9 cellular contexts compared by ENCODE assay signal in the genomic region with DNA sequence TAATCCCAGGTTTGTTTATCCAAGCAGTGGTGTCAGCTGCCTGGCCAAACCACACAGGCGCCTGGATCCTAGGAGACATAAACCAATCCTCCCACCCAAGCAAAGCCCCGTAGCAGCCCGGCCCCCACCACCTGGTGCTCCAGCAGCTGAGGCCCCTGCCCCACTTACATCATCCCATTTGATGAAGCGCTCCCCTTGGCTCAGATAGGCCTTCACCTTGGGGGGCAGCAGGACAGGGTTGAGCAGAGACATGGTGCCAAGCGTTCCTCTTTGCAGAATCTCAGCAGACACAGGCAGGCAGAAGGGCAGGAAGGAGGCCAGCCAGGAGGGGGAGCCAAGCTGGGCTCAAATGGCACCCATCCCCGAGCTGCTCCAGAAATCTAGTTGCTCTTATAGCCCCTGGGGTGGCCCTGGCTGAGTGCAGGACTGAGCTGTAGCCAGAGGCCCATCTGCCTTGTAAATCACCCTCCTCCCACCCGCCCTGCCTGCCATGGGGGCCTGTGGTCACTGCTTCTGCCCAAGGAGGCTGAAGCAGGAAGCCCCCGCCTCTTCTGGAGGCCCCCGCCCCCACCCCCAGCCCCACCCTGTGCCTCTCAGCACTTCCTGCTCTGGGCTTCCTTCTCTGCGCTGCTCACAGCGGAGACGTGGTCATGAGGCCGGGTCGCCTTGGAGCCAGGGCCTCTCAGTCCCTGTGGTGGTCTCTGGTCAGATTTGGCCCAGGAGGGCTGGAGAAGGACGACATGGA. TPM values are rescaled to one million over a fixed set of nuclear protein-coding genes. Genes with fewer than 3 reads are reported as not detected.
DNase-seq lines count a peak whose midpoint lies in the region; ATAC-seq and TF ChIP-seq lines count a peak whose summit lies in the region.
"Had no signal": no experiment of that assay in that cellular context is flagged by ENCODE, and none has a peak within 500 bp of the region (broad histone marks: within the 10 kb centered on the region; RNA-seq: fewer than 3 reads in every experiment).

A gene with protein sequence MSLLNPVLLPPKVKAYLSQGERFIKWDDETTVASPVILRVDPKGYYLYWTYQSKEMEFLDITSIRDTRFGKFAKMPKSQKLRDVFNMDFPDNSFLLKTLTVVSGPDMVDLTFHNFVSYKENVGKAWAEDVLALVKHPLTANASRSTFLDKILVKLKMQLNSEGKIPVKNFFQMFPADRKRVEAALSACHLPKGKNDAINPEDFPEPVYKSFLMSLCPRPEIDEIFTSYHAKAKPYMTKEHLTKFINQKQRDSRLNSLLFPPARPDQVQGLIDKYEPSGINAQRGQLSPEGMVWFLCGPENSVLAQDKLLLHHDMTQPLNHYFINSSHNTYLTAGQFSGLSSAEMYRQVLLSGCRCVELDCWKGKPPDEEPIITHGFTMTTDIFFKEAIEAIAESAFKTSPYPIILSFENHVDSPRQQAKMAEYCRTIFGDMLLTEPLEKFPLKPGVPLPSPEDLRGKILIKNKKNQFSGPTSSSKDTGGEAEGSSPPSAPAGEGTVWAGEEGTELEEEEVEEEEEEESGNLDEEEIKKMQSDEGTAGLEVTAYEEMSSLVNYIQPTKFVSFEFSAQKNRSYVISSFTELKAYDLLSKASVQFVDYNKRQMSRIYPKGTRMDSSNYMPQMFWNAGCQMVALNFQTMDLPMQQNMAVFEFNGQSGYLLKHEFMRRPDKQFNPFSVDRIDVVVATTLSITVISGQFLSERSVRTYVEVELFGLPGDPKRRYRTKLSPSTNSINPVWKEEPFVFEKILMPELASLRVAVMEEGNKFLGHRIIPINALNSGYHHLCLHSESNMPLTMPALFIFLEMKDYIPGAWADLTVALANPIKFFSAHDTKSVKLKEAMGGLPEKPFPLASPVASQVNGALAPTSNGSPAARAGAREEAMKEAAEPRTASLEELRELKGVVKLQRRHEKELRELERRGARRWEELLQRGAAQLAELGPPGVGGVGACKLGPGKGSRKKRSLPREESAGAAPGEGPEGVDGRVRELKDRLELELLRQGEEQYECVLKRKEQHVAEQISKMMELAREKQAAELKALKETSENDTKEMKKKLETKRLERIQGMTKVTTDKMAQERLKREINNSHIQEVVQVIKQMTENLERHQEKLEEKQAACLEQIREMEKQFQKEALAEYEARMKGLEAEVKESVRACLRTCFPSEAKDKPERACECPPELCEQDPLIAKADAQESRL (minus strand): TSS at position 515 of the 745 bp plus-strand sequence. CDS start 263 bp downstream, at position 252.

- H3K4me1 Mint-ChIP-seq in CD4-positive, alpha-beta memory T cell: peaks cover 28 to 68% (median 39%) of the 10 kb centered on the region in 4 donors
- H3K4me1 Mint-ChIP-seq in neural progenitor cell: peaks cover 26% of the 10 kb centered on the region
- H3K4me1 Mint-ChIP-seq in type B pancreatic cell (ENCODE audit: unreplicated experiment): peaks cover 13% of the 10 kb centered on the region

- H4K20me1 ChIP-seq in neural progenitor cell (ENCODE audit: low read depth): no peaks in the 10 kb centered on the region

- no peaks in the 10 kb centered on the region for H3K79me2 ChIP-seq in neural progenitor cell (ENCODE audit: low read depth)

- H3K4me1 ChIP-seq in CD4-positive, alpha-beta memory T cell (ENCODE audit: insufficient read depth, low read length): peaks cover 44% of the 10 kb centered on the region
- peaks cover 16% of the 10 kb centered on the region for H3K4me1 ChIP-seq in effector memory CD4-positive, alpha-beta T cell (ENCODE audit: control insufficient read depth, insufficient read depth, low read length, poor library complexity, severe bottlenecking)
- peaks cover 14% of the 10 kb centered on the region for H3K4me1 ChIP-seq in neural progenitor cell

- intact Hi-C loops in CD4-positive, alpha-beta memory T cell (cut with micrococcal nuclease): loop anchor here (1.0 kb wide), 3 partner anchors 16 to 31 kb away; partner anchors contain the start of genes ANKRD63 and INAFM2

- H2AFZ ChIP-seq in neural progenitor cell (replicated peaks): peak within 1 kb of the TSS; percentile 17

- peak within 1 kb of the TSS; percentile 79 for H3K27ac ChIP-seq in CD4-positive, alpha-beta memory T cell (ENCODE audit: low read depth, low read length)
- H3K27ac ChIP-seq in effector memory CD4-positive, alpha-beta T cell (ENCODE audit: insufficient read depth, low read length, poor library complexity, severe bottlenecking): peak within 1 kb of the TSS; percentile 86
- no peak within 1 kb of the TSS for H3K27ac ChIP-seq in neural progenitor cell
- H3K27ac ChIP-seq: KMS-11 had no signal

- peak within 1 kb of the TSS; percentile 94 to 98 (median 96) for H3K4me3 Mint-ChIP-seq in CD4-positive, alpha-beta memory T cell
- H3K4me3 Mint-ChIP-seq in neural progenitor cell (no peak within 1 kb of the TSS), type B pancreatic cell (no peak within 1 kb of the TSS)

- H3K9ac ChIP-seq in neural progenitor cell: no peak within 1 kb of the TSS
- H3K9ac ChIP-seq: KMS-11 had no signal

- no peaks in the 10 kb centered on the region for H3K9me3 ChIP-seq in CD4-positive, alpha-beta memory T cell (ENCODE audit: control insufficient read depth in 1 of 2, low read length in 2 of 2)
- H3K9me3 ChIP-seq in MG63: no peaks in the 10 kb centered on the region
- no peaks in the 10 kb centered on the region for H3K9me3 ChIP-seq in effector memory CD4-positive, alpha-beta T cell (ENCODE audit: control insufficient read depth, low read length)
- no peaks in the 10 kb centered on the region for H3K9me3 ChIP-seq in neural progenitor cell (ENCODE audit: low read depth)

- H3K4me2 ChIP-seq in neural progenitor cell: no peak within 1 kb of the TSS
- H3K4me2 ChIP-seq: KMS-11 had no signal

- TF ChIP-seq CTCF in neural progenitor cell (IDR thresholded peaks at IDR 0.05): peak; percentile 38
- peak; percentile 32 for TF ChIP-seq CTCF in type B pancreatic cell (conservative IDR thresholded peaks at IDR 0.05)

- no peaks in the 10 kb centered on the region for H3K27me3 Mint-ChIP-seq in CD4-positive, alpha-beta memory T cell
- H3K27me3 Mint-ChIP-seq in neural progenitor cell (ENCODE audit: insufficient read depth, low read depth) (peaks cover 26% of the 10 kb centered on the region), type B pancreatic cell (peaks cover 40% of the 10 kb centered on the region)

- H3K4me3 ChIP-seq in CD4-positive, alpha-beta memory T cell (ENCODE audit: low read length in 2 of 2): peak within 1 kb of the TSS; percentile 84 to 98
- H3K4me3 ChIP-seq in MG63: no peak within 1 kb of the TSS
- peak within 1 kb of the TSS; percentile 95 for H3K4me3 ChIP-seq in effector memory CD4-positive, alpha-beta T cell (ENCODE audit: insufficient read depth, low read depth, low read length, poor library complexity, severe bottlenecking)
- no peak within 1 kb of the TSS for H3K4me3 ChIP-seq in neural progenitor cell

- no peaks in the 10 kb centered on the region for H3K27me3 ChIP-seq in CD4-positive, alpha-beta memory T cell (ENCODE audit: insufficient read depth, low read length)
- H3K27me3 ChIP-seq in MG63: no peaks in the 10 kb centered on the region
- H3K27me3 ChIP-seq in effector memory CD4-positive, alpha-beta T cell (replicated peaks; ENCODE audit: control insufficient read depth, insufficient read depth, low read length, poor library complexity, severe bottlenecking): no peaks in the 10 kb centered on the region
- peaks cover 23% of the 10 kb centered on the region for H3K27me3 ChIP-seq in neural progenitor cell

- no peaks in the 10 kb centered on the region for H3K9me3 Mint-ChIP-seq in CD4-positive, alpha-beta memory T cell
- H3K9me3 Mint-ChIP-seq in neural progenitor cell (no peaks in the 10 kb centered on the region), type B pancreatic cell (no peaks in the 10 kb centered on the region)

- peaks cover 0 to 31% of the 10 kb centered on the region in 2 donors for H3K36me3 Mint-ChIP-seq in CD4-positive, alpha-beta memory T cell
- H3K36me3 Mint-ChIP-seq in neural progenitor cell (no peaks in the 10 kb centered on the region), type B pancreatic cell (no peaks in the 10 kb centered on the region)

- CTCF ChIA-PET in CD4-positive, alpha-beta memory T cell (lab: Charles Lee; ENCODE audit: partially characterized antibody): interaction anchor here (0.6 to 23.8 kb wide), 27 partner anchors 8 to 923 kb away, joined by 3 to 634 read pairs (median 4); partner anchors contain the start of genes ANKRD63, BMF, CCDC9B and CHP1

- peak; percentile 73 to 80 (median 76) for DNase-seq in CD4-positive, alpha-beta memory T cell
- DNase-seq in MG63 (peak; percentile 30), neural progenitor cell (ENCODE audit: low spot score) (no peak), type B pancreatic cell (ENCODE audit: extremely low spot score, unreplicated experiment) (no peak), NCI-H146 (lab: John Stamatoyannopoulos, UW) (no peak)
- DNase-seq in activated CD4-positive, alpha-beta T cell treated with anti-CD3 and anti-CD28 coated beads for 48 hours: peak; percentile 77
- DNase-seq in effector memory CD4-positive, alpha-beta T cell: peak; percentile 34 to 61 (median 54)

- peak within 1 kb of the TSS; percentile 93 to 98 (median 96) for H3K27ac Mint-ChIP-seq in CD4-positive, alpha-beta memory T cell
- H3K27ac Mint-ChIP-seq in neural progenitor cell (peak within 1 kb of the TSS; percentile 94), type B pancreatic cell (no peak within 1 kb of the TSS)

- no peaks in the 10 kb centered on the region for H3F3A ChIP-seq in neural progenitor cell (ENCODE audit: low read depth)

- peaks cover 13% of the 10 kb centered on the region for H3K36me3 ChIP-seq in CD4-positive, alpha-beta memory T cell (ENCODE audit: insufficient read depth, low read length)
- no peaks in the 10 kb centered on the region for H3K36me3 ChIP-seq in MG63
- peaks cover 14% of the 10 kb centered on the region for H3K36me3 ChIP-seq in effector memory CD4-positive, alpha-beta T cell (ENCODE audit: control insufficient read depth, insufficient read depth, low read length)
- H3K36me3 ChIP-seq in neural progenitor cell: no peaks in the 10 kb centered on the region

- POLR2A ChIA-PET in CD4-positive, alpha-beta memory T cell (lab: Charles Lee; ENCODE audit: partially characterized antibody): interaction anchor here (0.7 to 6.8 kb wide), 35 partner anchors 9 to 1665 kb away, joined by 3 to 90 read pairs (median 5); partner anchors contain the start of genes ANKRD63, BAHD1, BMF and CCDC32

- ATAC-seq in GM19468 (IDR thresholded peaks at IDR 0.05; ENCODE audit: extremely low read depth, unreplicated experiment): peak; percentile 48

RNA-seq across cellular contexts. Expression of the gene that starts here (rescaled TPM):
- total RNA-seq in CD4-positive, alpha-beta memory T cell: 100 to 1,000 TPM; 211 to 219 TPM
- 10 to 100 TPM; 22.6 to 37.5 TPM for polyA plus RNA-seq in CD4-positive, alpha-beta memory T cell
- not detected in 2 replicates for total RNA-seq in MG63 (2014; rRNA removed; shearing (Covaris generic); ENCODE audit: low replicate concordance)
- 0.56 and 2.1 TPM in 2 replicates for total RNA-seq in neural progenitor cell (ENCODE audit: low replicate concordance)
- 0.71 and 5.8 TPM in 2 replicates for total RNA-seq in type B pancreatic cell (ENCODE audit: low replicate concordance)

Comparison
In these comparisons a context has a peak if more than half of its experiments do, and no peak if none do; other contexts are left out.
1. RNA of the gene that starts here (total RNA-seq): 211 to 219 TPM in CD4-positive, alpha-beta memory T cell; 0.71 to 5.8 TPM in type B pancreatic cell, 0.56 to 2.1 TPM in neural progenitor cell and not detected in MG63; every median in the first group is over 10 times any median in the second.
2. Peak in DNase-seq in MG63; RNA of the gene not detected or under 1 TPM.
3. DNase-seq: peak in CD4-positive, alpha-beta memory T cell (5 of 5), activated CD4-positive, alpha-beta T cell treated with anti-CD3 and anti-CD28 coated beads for 48 hours (single experiment) and effector memory CD4-positive, alpha-beta T cell (3 of 3); none in neural progenitor cell (single experiment), type B pancreatic cell (single experiment) and NCI-H146 (single experiment).
4. H3K4me3 ChIP-seq: peak in CD4-positive, alpha-beta memory T cell (2 of 2) and effector memory CD4-positive, alpha-beta T cell (single experiment); none in MG63 (single experiment) and neural progenitor cell (single experiment).
5. H3K4me3 Mint-ChIP-seq: peak in CD4-positive, alpha-beta memory T cell (8 of 8); none in neural progenitor cell (single experiment) and type B pancreatic cell (single experiment).